7 cellular contexts compared by ENCODE assay signal in the genomic region with DNA sequence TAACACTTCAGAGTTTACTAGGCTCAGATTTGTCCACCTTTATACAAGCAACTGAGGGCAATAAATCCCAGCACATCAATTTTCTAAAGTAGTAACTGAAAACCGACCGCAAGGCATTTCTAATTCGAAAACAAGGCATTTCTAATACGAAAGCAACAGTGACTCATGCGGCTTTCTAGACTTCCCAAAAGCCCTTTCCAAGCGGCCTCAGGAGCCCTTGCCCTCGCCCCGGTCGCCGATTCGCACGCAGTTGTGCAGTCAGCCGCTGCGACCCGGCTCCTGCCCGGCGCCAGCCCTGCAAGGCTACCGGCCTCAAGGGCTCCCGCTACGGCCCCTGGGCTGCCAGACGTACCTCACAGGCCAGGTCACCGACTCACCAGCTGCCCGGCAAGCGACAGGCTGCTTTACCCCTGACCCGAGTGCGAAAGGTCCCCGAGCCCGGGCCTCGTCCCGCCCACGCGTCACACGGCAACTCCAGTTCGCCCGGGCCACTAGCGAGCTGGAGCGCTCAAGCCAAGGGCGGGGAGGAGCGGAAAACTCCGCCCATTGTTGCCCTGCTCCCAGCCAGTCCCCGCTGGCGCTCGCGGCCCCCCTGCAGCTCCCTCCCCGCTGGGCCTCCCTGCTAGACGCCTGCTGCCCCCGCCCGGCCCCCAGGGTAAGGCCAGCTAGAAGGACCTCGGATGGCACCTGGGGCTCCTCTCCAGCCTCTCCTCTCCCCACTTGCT. TPM values are rescaled to one million over a fixed set of nuclear protein-coding genes. Genes with fewer than 3 reads are reported as not detected.
A peak's percentile ranks its signal among the peaks of the same experiment; 100 is the strongest.
DNase-seq lines count a peak whose midpoint lies in the region; ATAC-seq, FAIRE-seq and TF ChIP-seq lines count a peak whose summit lies in the region.

No MANE protein-coding gene starts in this region.

- H3K4me3 ChIP-seq in kidney (ENCODE audit: low read length in 2 of 2), result peak overlapping the region; percentile 55 to 62

- H3K36me3 Mint-ChIP-seq in central memory CD8-positive, alpha-beta T cell (ENCODE audit: insufficient read depth), result peaks cover 3% of the 10 kb centered on the region

- DNase-seq in NCI-H2029 treated with DMSO at 0.1 percent for 48 hours (lab: John Stamatoyannopoulos, UW), result peak; percentile 0
- peak; percentile 55 to 63 for DNase-seq in central memory CD8-positive, alpha-beta T cell (ENCODE audit: low spot score in 2 of 2)
- DNase-seq in kidney, result peak; percentile 97
- DNase-seq in stimulated activated CD4-positive, alpha-beta T cell treated with anti-CD3 and anti-CD28 coated beads, Interleukin-12 subunit alpha, Interleukin-12 subunit beta, amount 100 ng/mL, for 48 hours (ENCODE audit: low read depth in 2 of 3, low spot score in 1 of 3), result peak; percentile 61 to 83 (median 72)

- H3K9me3 ChIP-seq in kidney (ENCODE audit: control insufficient read depth in 1 of 2, low read length in 2 of 2), result no peaks in the 10 kb centered on the region

- no peaks in the 10 kb centered on the region for H3K36me3 ChIP-seq in kidney (ENCODE audit: control insufficient read depth in 1 of 2, insufficient read depth in 2 of 2, low read length in 2 of 2)

- H3K9me3 Mint-ChIP-seq in central memory CD8-positive, alpha-beta T cell, result no peaks in the 10 kb centered on the region

- H3K27ac Mint-ChIP-seq in central memory CD8-positive, alpha-beta T cell (ENCODE audit: low read depth), result peak overlapping the region; percentile 81

- peaks cover 74% of the 10 kb centered on the region for H3K4me1 Mint-ChIP-seq in central memory CD8-positive, alpha-beta T cell

- peak; percentile 27 for TF ChIP-seq CTCF in kidney (IDR thresholded peaks at IDR 0.05; ENCODE audit: borderline replicate concordance, extremely low read depth, insufficient read depth)

- peak; percentile 94 for ATAC-seq in HG02763 (IDR thresholded peaks at IDR 0.05; ENCODE audit: unreplicated experiment)
- ATAC-seq in activated CD4-positive, CD25-positive, alpha-beta regulatory T cell treated with anti-CD3 and anti-CD28 coated beads, Interleukin-2, amount 50 U/mL, for 24 hours, result peak; percentile 91 to 92
- ATAC-seq in central memory CD8-positive, alpha-beta T cell (replicated peaks; ENCODE audit: extremely low read depth, poor library complexity, severe bottlenecking), result peak; percentile 96

- H3K4me1 ChIP-seq in kidney (ENCODE audit: control insufficient read depth in 1 of 2, insufficient read depth in 1 of 2, low read depth in 1 of 2, low read length in 2 of 2), result peaks cover 35% of the 10 kb centered on the region in 2 donors

- no peaks in the 10 kb centered on the region for H3K27me3 Mint-ChIP-seq in central memory CD8-positive, alpha-beta T cell

- peak overlapping the region; percentile 83 for H3K4me3 Mint-ChIP-seq in central memory CD8-positive, alpha-beta T cell

- intact Hi-C loops in kidney (cut with DNase I), result no loop called here

- peak overlapping the region; percentile 66 to 84 for H3K27ac ChIP-seq in kidney (ENCODE audit: low read depth in 2 of 2, low read length in 2 of 2)

- no peak overlapping the region for H3K9ac ChIP-seq in kidney (ENCODE audit: low read length in 2 of 2)

- TF ChIP-seq POLR2A in GM15510 (IDR thresholded peaks at IDR 0.05; ENCODE audit: borderline replicate concordance, extremely low read depth, insufficient read length), result peak; percentile 40

- FAIRE-seq in kidney (lab: Jason Lieb, UNC), result no peak

RNA-seq across cellular contexts. Expression of a gene that starts 7.3 kb away (rescaled TPM):
- 133 TPM for total RNA-seq in kidney
- 83.7 TPM for polyA plus RNA-seq in kidney (ENCODE audit: insufficient read depth, low read depth, low replicate concordance)

RNA-seq across cellular contexts. Expression of a gene that starts 22.9 kb away (rescaled TPM):
- not detected for total RNA-seq in kidney
- not detected for polyA plus RNA-seq in kidney (ENCODE audit: insufficient read depth, low read depth, low replicate concordance)

RNA-seq across cellular contexts. Expression of a gene that starts 50.9 kb away (rescaled TPM):
- 52.0 TPM for total RNA-seq in kidney
- 107 TPM for polyA plus RNA-seq in kidney (ENCODE audit: insufficient read depth, low read depth, low replicate concordance)

Comparison
In these comparisons a context has a peak if more than half of its experiments do, and no peak if none do; other contexts are left out.
1. Peak in every context shown above with its lines: DNase-seq, ATAC-seq, H3K4me3 ChIP-seq and H3K27ac ChIP-seq.
2. DNase-seq: peak in every context shown above with its lines; median percentile 97 in kidney; 72 in stimulated activated CD4-positive, alpha-beta T cell treated with anti-CD3 and anti-CD28 coated beads, Interleukin-12 subunit alpha, Interleukin-12 subunit beta, amount 100 ng/mL, for 48 hours; 59 in central memory CD8-positive, alpha-beta T cell; 0 in NCI-H2029 treated with DMSO at 0.1 percent for 48 hours.